1 cellular context compared by ENCODE assay signal in genomic region chr3:137514853-137515252, GRCh38.
TF ChIP-seq lines count a peak whose summit lies in the region.

No MANE protein-coding gene starts in this region.

TF ChIP-seq in HCT116, 20 proteins besides CTCF, POLR2A, EP300 and RAD21 (continued from another document):
- TF ChIP-seq ATF3 (IDR thresholded peaks at IDR 0.05) (no peak), ZBTB33 (IDR thresholded peaks at IDR 0.05; ENCODE audit: extremely low read depth, insufficient replicate concordance, low read length) (no peak), ZFX (IDR thresholded peaks at IDR 0.05) (no peak), SRF (IDR thresholded peaks at IDR 0.05; ENCODE audit: low read depth) (no peak), MAX (IDR thresholded peaks at IDR 0.05) (no peak)
